Comparison of ENCODE assay signal across 8 cellular contexts in the genomic region with DNA sequence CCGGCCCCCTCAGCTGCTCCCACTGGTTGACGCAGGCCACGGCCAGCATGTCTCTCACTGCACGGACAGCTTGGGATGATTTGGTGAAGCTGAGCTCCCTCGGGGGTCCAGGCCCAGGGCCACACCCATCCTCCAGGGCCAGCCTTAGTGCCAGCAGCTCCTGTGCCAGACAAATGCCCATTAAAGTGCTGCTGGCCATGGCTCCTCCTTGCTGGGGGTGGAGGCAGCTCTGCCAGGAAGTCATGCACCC. TPM values are rescaled to one million over a fixed set of nuclear protein-coding genes. Genes with fewer than 3 reads are reported as not detected.
A peak's percentile ranks its signal among the peaks of the same experiment; 100 is the strongest.
DNase-seq lines count a peak whose midpoint lies in the region; ATAC-seq, FAIRE-seq and TF ChIP-seq lines count a peak whose summit lies in the region.

No MANE protein-coding gene starts in this region.

- TF ChIP-seq EP300 in HepG2 (IDR thresholded peaks at IDR 0.05; ENCODE audit: low read depth in 2 of 2, low read length in 2 of 2) (no peak), HepG2 (CRISPR knock-in tag; IDR thresholded peaks at IDR 0.05; ENCODE audit: borderline replicate concordance) (no peak), tibial nerve (IDR thresholded peaks at IDR 0.05) (peak in 1 of 2 donors; percentile 60)

- no peak for FAIRE-seq in HepG2 (lab: Jason Lieb, UNC)

- intact Hi-C loops in HepG2 (cut with micrococcal nuclease; ENCODE audit: unreplicated experiment), result loop anchor here (1.0 to 2.0 kb wide), 2 partner anchors 15 to 21 kb away; a partner anchor contains a TSS

- 100% methylated on average over 3 of the region's 5 CpGs for WGBS in HepG2 (ENCODE audit: low lambda C conversion rate)
- WGBS in tibial nerve, 2 donors, result 12 to 31% methylated on average over 3 of the region's 5 CpGs

- POLR2A ChIA-PET in HepG2 (lab: Yijun Ruan, JAX), result interaction anchor here (0.6 to 13.8 kb wide), 29 partner anchors 9 to 687 kb away, joined by 3 to 454 read pairs (median 7); a partner anchor contains a TSS

- no TSS peak for BruUV-seq in HepG2 (replicated peaks; lab: Mats Ljungman, UMichigan)

- no peaks in the 10 kb centered on the region; the same call in 1 of the 2 replicates for H4K20me1 ChIP-seq in HepG2 (ENCODE audit: insufficient read depth, low read length)

- no peaks in the 10 kb centered on the region for H3K9me3 ChIP-seq in HepG2 (ENCODE audit: low read length)
- no peaks in the 10 kb centered on the region for H3K9me3 ChIP-seq in tibial nerve

- peaks cover 42% of the 10 kb centered on the region for H3K4me1 Mint-ChIP-seq in activated T-cell treated with anti-CD3 and anti-CD28 coated beads, Interleukin-2, amount 50 U/mL, for 4 hours (ENCODE audit: low read depth)

- no peak for TF ChIP-seq CTCF in HepG2 (CRISPR knock-in tag; IDR thresholded peaks at IDR 0.05)
- no peak for TF ChIP-seq CTCF in tibial nerve (IDR thresholded peaks at IDR 0.05)

- in situ Hi-C loops in HepG2 (cut with HindIII; ENCODE audit: extremely low pct_ligation_motif_present, low pct_unique_long_range_greater_than_20kb), result no loop called here

- no peak for ATAC-seq in activated T-cell treated with anti-CD3 and anti-CD28 coated beads, Interleukin-2, amount 50 U/mL, for 4 hours
- ATAC-seq in activated naive CD4-positive, alpha-beta T cell treated with anti-CD3 and anti-CD28 coated beads, Interleukin-2, amount 50 U/mL, for 72 hours, result no peak
- ATAC-seq in HepG2 (no peak), HG03457 (IDR thresholded peaks at IDR 0.05; ENCODE audit: unreplicated experiment) (no peak)

- TF ChIP-seq POLR2A in HepG2 (IDR thresholded peaks at IDR 0.05; ENCODE audit: insufficient read depth in 1 of 2, low read depth in 2 of 2, low read length in 2 of 2) (no peak), tibial nerve (IDR thresholded peaks at IDR 0.05) (no peak)

- H3K27ac Mint-ChIP-seq in activated naive CD4-positive, alpha-beta T cell treated with anti-CD3 and anti-CD28 coated beads, Interleukin-2, amount 50 U/mL, for 72 hours, result peak overlapping the region; percentile 44 to 84

- H3K27ac ChIP-seq in HepG2 (ENCODE audit: extremely low read length, insufficient read depth, low read length) (peak overlapping the region; percentile 99), tibial nerve (peak overlapping the region; percentile 86 to 99 (median 92))

- peaks cover 1% of the 10 kb centered on the region for H3K27me3 Mint-ChIP-seq in activated T-cell treated with anti-CD3 and anti-CD28 coated beads, Interleukin-2, amount 50 U/mL, for 4 hours (ENCODE audit: low read depth)

- no peak for DNase-seq in activated T-cell treated with anti-CD3 and anti-CD28 coated beads, Interleukin-2, amount 50 U/mL, for 4 hours
- DNase-seq in activated T-cell treated with anti-CD3 and anti-CD28 coated beads, Interleukin-2, amount 50 U/mL, for 48 hours, result no peak
- no peak for DNase-seq in activated naive CD4-positive, alpha-beta T cell treated with anti-CD3 and anti-CD28 coated beads, Interleukin-2, amount 50 U/mL, for 72 hours (ENCODE audit: low spot score in 2 of 2)
- DNase-seq in HepG2 (ENCODE audit: low spot score) (no peak), tibial nerve (ENCODE audit: low spot score in 2 of 2) (no peak), DMS79 treated with DMSO at 0.1 percent for 48 hours (lab: John Stamatoyannopoulos, UW) (no peak)
- no peak for DNase-seq in activated CD4-positive, alpha-beta T cell treated with anti-CD3 and anti-CD28 coated beads, Interleukin-2, amount 50 U/mL, for 1 hour

- H3K9ac ChIP-seq in HepG2 (ENCODE audit: insufficient read depth, low read depth, low read length), result peak overlapping the region; percentile 97

- no peaks in the 10 kb centered on the region for H3K36me3 Mint-ChIP-seq in activated T-cell treated with anti-CD3 and anti-CD28 coated beads, Interleukin-2, amount 50 U/mL, for 4 hours (ENCODE audit: insufficient read depth)
- H3K36me3 Mint-ChIP-seq in activated naive CD4-positive, alpha-beta T cell treated with anti-CD3 and anti-CD28 coated beads, Interleukin-2, amount 50 U/mL, for 72 hours, result peaks cover 0 to 15% of the 10 kb centered on the region in 2 donors

- CTCF ChIA-PET in HepG2 (lab: Yijun Ruan, JAX; ENCODE audit: low intra/inter-chr PET ratio, low total read pairs), result interaction anchor here (1.1 to 1.7 kb wide), 4 partner anchors 16 to 28 kb away, joined by 3 to 5 read pairs (median 4); a partner anchor contains a TSS

- peak overlapping the region; percentile 82 for H3K4me3 Mint-ChIP-seq in activated T-cell treated with anti-CD3 and anti-CD28 coated beads, Interleukin-2, amount 50 U/mL, for 4 hours

- H3K9me3 Mint-ChIP-seq in activated T-cell treated with anti-CD3 and anti-CD28 coated beads, Interleukin-2, amount 50 U/mL, for 4 hours, result no peaks in the 10 kb centered on the region
- H3K9me3 Mint-ChIP-seq in activated naive CD4-positive, alpha-beta T cell treated with anti-CD3 and anti-CD28 coated beads, Interleukin-2, amount 50 U/mL, for 72 hours, result no peaks in the 10 kb centered on the region

- peaks cover 22% of the 10 kb centered on the region for H3K79me2 ChIP-seq in HepG2 (ENCODE audit: insufficient read depth, low read length)

- H3K4me1 ChIP-seq in HepG2 (ENCODE audit: insufficient read depth, low read length) (peaks cover 63% of the 10 kb centered on the region), tibial nerve (peaks cover 9 to 69% (median 61%) of the 10 kb centered on the region in 4 donors)

- peaks cover 3 to 18% of the 10 kb centered on the region in 2 experiments; a peak in 4 of 5 replicates for H3K36me3 ChIP-seq in HepG2 (replicated peaks in 1 of 2; ENCODE audit: control insufficient read depth in 1 of 2, insufficient read depth in 2 of 2, low read length in 2 of 2)
- peaks cover 0 to 24% (median 0%) of the 10 kb centered on the region in 3 donors for H3K36me3 ChIP-seq in tibial nerve

- no peak for TF ChIP-seq RAD21 in HepG2 (CRISPR knock-in tag; IDR thresholded peaks at IDR 0.05)

- H3K27me3 ChIP-seq in HepG2 (ENCODE audit: control insufficient read depth in 1 of 2, insufficient read depth in 2 of 2, low read length in 2 of 2) (no peaks in the 10 kb centered on the region), tibial nerve (no peaks in the 10 kb centered on the region)

- peak overlapping the region; percentile 98 for H3K4me2 ChIP-seq in HepG2 (ENCODE audit: low read depth, low read length)

- no peak overlapping the region for H2AFZ ChIP-seq in HepG2 (ENCODE audit: low read length)

- H3K4me3 ChIP-seq in HepG2 (replicated peaks in 1 of 3; ENCODE audit: insufficient read depth in 1 of 3, low read depth in 2 of 3, low read length in 3 of 3) (peak overlapping the region; percentile 71 to 84 (median 84); a peak in 5 of 6 replicates), tibial nerve (peak overlapping the region in 3 of 4 donors; percentile 60 to 73 (median 68))

RNA-seq across cellular contexts. Expression of a gene that starts 2.5 kb away (rescaled TPM):
- 10 to 100 TPM; 12.8 to 18.1 (median 14.5) TPM for total RNA-seq in activated T-cell treated with anti-CD3 and anti-CD28 coated beads, Interleukin-2, amount 50 U/mL, for 4 hours
- 10 to 100 TPM; 11.5 to 26.2 TPM for total RNA-seq in activated naive CD4-positive, alpha-beta T cell treated with anti-CD3 and anti-CD28 coated beads, Interleukin-2, amount 50 U/mL, for 72 hours
- total RNA-seq in HepG2 (2016; rRNA removed; fragmentation: Illumina TruSeq; extraction: Trizol), result 59.7 and 82.0 TPM in 2 replicates
- 24.8 and 27.6 TPM in 2 replicates for total RNA-seq in HepG2 (2016; cell fraction: cytosol; rRNA removed; fragmentation: Illumina TruSeq; extraction: Trizol; ENCODE audit: low read depth)
- total RNA-seq in HepG2 (2016; cell fraction: insoluble cytoplasmic fraction; rRNA removed; fragmentation: Illumina TruSeq; extraction: Trizol), result 52.0 and 87.1 TPM in 2 replicates
- total RNA-seq in HepG2 (2016; cell fraction: membrane; rRNA removed; fragmentation: Illumina TruSeq; extraction: Trizol), result 34.8 and 37.7 TPM in 2 replicates
- 65.7 and 73.6 TPM in 2 replicates for total RNA-seq in HepG2 (2016; cell fraction: nucleus; rRNA removed; fragmentation: Illumina TruSeq; extraction: Trizol)
- 33.5 and 45.8 TPM in 2 replicates for polyA plus RNA-seq in HepG2 (2011; rRNA removed)
- polyA plus RNA-seq in HepG2 (2011; cell fraction: cytosol; rRNA removed), result 29.2 and 33.8 TPM in 2 replicates
- 126 and 158 TPM in 2 replicates for polyA plus RNA-seq in HepG2 (2011; cell fraction: nucleus; rRNA removed)
- 46.3 and 58.3 TPM in 2 replicates for polyA plus RNA-seq in HepG2 (2012)
- 11.8 and 13.6 TPM in 2 replicates for polyA plus RNA-seq in HepG2 (2016; cell fraction: cytosol; fragmentation: Illumina TruSeq; extraction: Trizol; ENCODE audit: low read depth)
- polyA plus RNA-seq in HepG2 (2016; cell fraction: insoluble cytoplasmic fraction; fragmentation: Illumina TruSeq; extraction: Trizol; ENCODE audit: low read depth), result 67.4 and 93.5 TPM in 2 replicates
- polyA plus RNA-seq in HepG2 (2016; cell fraction: membrane; fragmentation: Illumina TruSeq; extraction: Trizol; ENCODE audit: low read depth), result 24.7 and 30.6 TPM in 2 replicates
- 129 and 138 TPM in 2 replicates for polyA plus RNA-seq in HepG2 (2016; cell fraction: nucleus; fragmentation: Illumina TruSeq; extraction: Trizol; ENCODE audit: insufficient read depth, low read depth)
- 24.4 and 64.0 TPM in 2 replicates for polyA minus RNA-seq in HepG2 (2011; rRNA and poly(A)+ RNA removed; ENCODE audit: low replicate concordance)
- polyA minus RNA-seq in HepG2 (2011; cell fraction: cytosol; rRNA and poly(A)+ RNA removed), result 30.4 and 41.4 TPM in 2 replicates
- 31.9 and 40.8 TPM in 2 replicates for polyA minus RNA-seq in HepG2 (2011; cell fraction: nucleus; rRNA and poly(A)+ RNA removed)
- total RNA-seq in tibial nerve, result 10 to 100 TPM; 47.4 to 79.0 (median 57.0) TPM

RNA-seq across cellular contexts. Expression of a gene that starts 20.7 kb away (rescaled TPM):
- 10 to 100 TPM; 31.0 to 47.8 (median 44.5) TPM for total RNA-seq in activated T-cell treated with anti-CD3 and anti-CD28 coated beads, Interleukin-2, amount 50 U/mL, for 4 hours
- total RNA-seq in activated naive CD4-positive, alpha-beta T cell treated with anti-CD3 and anti-CD28 coated beads, Interleukin-2, amount 50 U/mL, for 72 hours, result 100 to 1,000 TPM in 1 of 2 donors, 10 to 100 TPM in 1; 78.2 to 144 TPM
- total RNA-seq in HepG2 (2016; rRNA removed; fragmentation: Illumina TruSeq; extraction: Trizol), result 28.2 and 29.2 TPM in 2 replicates
- total RNA-seq in HepG2 (2016; cell fraction: cytosol; rRNA removed; fragmentation: Illumina TruSeq; extraction: Trizol; ENCODE audit: low read depth), result 15.4 and 19.3 TPM in 2 replicates
- 23.5 and 33.2 TPM in 2 replicates for total RNA-seq in HepG2 (2016; cell fraction: insoluble cytoplasmic fraction; rRNA removed; fragmentation: Illumina TruSeq; extraction: Trizol)
- total RNA-seq in HepG2 (2016; cell fraction: membrane; rRNA removed; fragmentation: Illumina TruSeq; extraction: Trizol), result 22.1 and 25.3 TPM in 2 replicates
- total RNA-seq in HepG2 (2016; cell fraction: nucleus; rRNA removed; fragmentation: Illumina TruSeq; extraction: Trizol), result 17.9 and 23.5 TPM in 2 replicates
- 29.5 and 34.6 TPM in 2 replicates for polyA plus RNA-seq in HepG2 (2011; rRNA removed)
- polyA plus RNA-seq in HepG2 (2011; cell fraction: cytosol; rRNA removed), result 24.9 and 26.1 TPM in 2 replicates
- polyA plus RNA-seq in HepG2 (2011; cell fraction: nucleus; rRNA removed), result 77.1 and 77.4 TPM in 2 replicates
- 95.2 and 97.1 TPM in 2 replicates for polyA plus RNA-seq in HepG2 (2012)
- 14.4 and 17.2 TPM in 2 replicates for polyA plus RNA-seq in HepG2 (2016; cell fraction: cytosol; fragmentation: Illumina TruSeq; extraction: Trizol; ENCODE audit: low read depth)
- polyA plus RNA-seq in HepG2 (2016; cell fraction: insoluble cytoplasmic fraction; fragmentation: Illumina TruSeq; extraction: Trizol; ENCODE audit: low read depth), result 51.6 and 76.7 TPM in 2 replicates
- 27.3 and 29.7 TPM in 2 replicates for polyA plus RNA-seq in HepG2 (2016; cell fraction: membrane; fragmentation: Illumina TruSeq; extraction: Trizol; ENCODE audit: low read depth)
- 87.1 and 89.4 TPM in 2 replicates for polyA plus RNA-seq in HepG2 (2016; cell fraction: nucleus; fragmentation: Illumina TruSeq; extraction: Trizol; ENCODE audit: insufficient read depth, low read depth)
- polyA minus RNA-seq in HepG2 (2011; rRNA and poly(A)+ RNA removed; ENCODE audit: low replicate concordance), result 39.8 and 42.3 TPM in 2 replicates
- 35.5 and 39.9 TPM in 2 replicates for polyA minus RNA-seq in HepG2 (2011; cell fraction: cytosol; rRNA and poly(A)+ RNA removed)
- polyA minus RNA-seq in HepG2 (2011; cell fraction: nucleus; rRNA and poly(A)+ RNA removed), result 30.1 and 38.2 TPM in 2 replicates
- total RNA-seq in tibial nerve, result 10 to 100 TPM; 63.5 to 79.7 (median 71.0) TPM

RNA-seq across cellular contexts. Expression of a gene that starts 20.9 kb away (rescaled TPM):
- 10 to 100 TPM; 35.3 to 46.9 (median 43.7) TPM for total RNA-seq in activated T-cell treated with anti-CD3 and anti-CD28 coated beads, Interleukin-2, amount 50 U/mL, for 4 hours
- total RNA-seq in activated naive CD4-positive, alpha-beta T cell treated with anti-CD3 and anti-CD28 coated beads, Interleukin-2, amount 50 U/mL, for 72 hours, result 10 to 100 TPM; 16.2 to 31.9 TPM
- total RNA-seq in HepG2 (2016; rRNA removed; fragmentation: Illumina TruSeq; extraction: Trizol) (22.4 and 24.6 TPM in 2 replicates), tibial nerve (10 to 100 TPM; 40.2 to 68.1 (median 41.5) TPM)
- total RNA-seq in HepG2 (2016; cell fraction: cytosol; rRNA removed; fragmentation: Illumina TruSeq; extraction: Trizol; ENCODE audit: low read depth), result 3.6 and 3.8 TPM in 2 replicates
- 23.0 and 23.6 TPM in 2 replicates for total RNA-seq in HepG2 (2016; cell fraction: insoluble cytoplasmic fraction; rRNA removed; fragmentation: Illumina TruSeq; extraction: Trizol)
- total RNA-seq in HepG2 (2016; cell fraction: membrane; rRNA removed; fragmentation: Illumina TruSeq; extraction: Trizol), result 8.9 and 9.0 TPM in 2 replicates
- 11.5 and 14.9 TPM in 2 replicates for total RNA-seq in HepG2 (2016; cell fraction: nucleus; rRNA removed; fragmentation: Illumina TruSeq; extraction: Trizol)
- 10.3 and 15.2 TPM in 2 replicates for polyA plus RNA-seq in HepG2 (2011; rRNA removed)
- polyA plus RNA-seq in HepG2 (2011; cell fraction: cytosol; rRNA removed), result 10.5 and 11.9 TPM in 2 replicates
- polyA plus RNA-seq in HepG2 (2011; cell fraction: nucleus; rRNA removed), result 14.3 and 15.6 TPM in 2 replicates
- polyA plus RNA-seq in HepG2 (2012), result 9.0 and 10.3 TPM in 2 replicates
- polyA plus RNA-seq in HepG2 (2016; cell fraction: cytosol; fragmentation: Illumina TruSeq; extraction: Trizol; ENCODE audit: low read depth), result 2.4 and 2.5 TPM in 2 replicates
- 18.6 and 20.0 TPM in 2 replicates for polyA plus RNA-seq in HepG2 (2016; cell fraction: insoluble cytoplasmic fraction; fragmentation: Illumina TruSeq; extraction: Trizol; ENCODE audit: low read depth)
- polyA plus RNA-seq in HepG2 (2016; cell fraction: membrane; fragmentation: Illumina TruSeq; extraction: Trizol; ENCODE audit: low read depth), result 5.1 and 5.7 TPM in 2 replicates
- polyA plus RNA-seq in HepG2 (2016; cell fraction: nucleus; fragmentation: Illumina TruSeq; extraction: Trizol; ENCODE audit: insufficient read depth, low read depth), result 31.5 and 31.7 TPM in 2 replicates
- 13.4 and 15.0 TPM in 2 replicates for polyA minus RNA-seq in HepG2 (2011; rRNA and poly(A)+ RNA removed; ENCODE audit: low replicate concordance)
- polyA minus RNA-seq in HepG2 (2011; cell fraction: cytosol; rRNA and poly(A)+ RNA removed), result 8.8 and 8.9 TPM in 2 replicates
- polyA minus RNA-seq in HepG2 (2011; cell fraction: nucleus; rRNA and poly(A)+ RNA removed), result 4.0 and 5.3 TPM in 2 replicates

RNA-seq across cellular contexts. Expression of a gene that starts 28.8 kb away (rescaled TPM):
- 100 to 1,000 TPM; 203 to 227 (median 218) TPM for total RNA-seq in activated T-cell treated with anti-CD3 and anti-CD28 coated beads, Interleukin-2, amount 50 U/mL, for 4 hours
- total RNA-seq in activated naive CD4-positive, alpha-beta T cell treated with anti-CD3 and anti-CD28 coated beads, Interleukin-2, amount 50 U/mL, for 72 hours, result 100 to 1,000 TPM; 101 to 105 TPM
- total RNA-seq in HepG2 (2016; rRNA removed; fragmentation: Illumina TruSeq; extraction: Trizol), result 88.8 and 125 TPM in 2 replicates
- total RNA-seq in HepG2 (2016; cell fraction: cytosol; rRNA removed; fragmentation: Illumina TruSeq; extraction: Trizol; ENCODE audit: low read depth), result 53.2 and 53.6 TPM in 2 replicates
- 73.5 and 128 TPM in 2 replicates for total RNA-seq in HepG2 (2016; cell fraction: insoluble cytoplasmic fraction; rRNA removed; fragmentation: Illumina TruSeq; extraction: Trizol)
- total RNA-seq in HepG2 (2016; cell fraction: membrane; rRNA removed; fragmentation: Illumina TruSeq; extraction: Trizol), result 62.4 and 67.5 TPM in 2 replicates
- 71.0 and 89.4 TPM in 2 replicates for total RNA-seq in HepG2 (2016; cell fraction: nucleus; rRNA removed; fragmentation: Illumina TruSeq; extraction: Trizol)
- polyA plus RNA-seq in HepG2 (2011; rRNA removed), result 83.7 and 91.0 TPM in 2 replicates
- 36.5 and 58.7 TPM in 2 replicates for polyA plus RNA-seq in HepG2 (2011; cell fraction: cytosol; rRNA removed)
- polyA plus RNA-seq in HepG2 (2011; cell fraction: nucleus; rRNA removed), result 354 and 357 TPM in 2 replicates
- polyA plus RNA-seq in HepG2 (2012), result 56.1 and 67.2 TPM in 2 replicates
- 36.0 and 42.4 TPM in 2 replicates for polyA plus RNA-seq in HepG2 (2016; cell fraction: cytosol; fragmentation: Illumina TruSeq; extraction: Trizol; ENCODE audit: low read depth)
- polyA plus RNA-seq in HepG2 (2016; cell fraction: insoluble cytoplasmic fraction; fragmentation: Illumina TruSeq; extraction: Trizol; ENCODE audit: low read depth), result 69.7 and 88.6 TPM in 2 replicates
- 48.5 and 49.3 TPM in 2 replicates for polyA plus RNA-seq in HepG2 (2016; cell fraction: membrane; fragmentation: Illumina TruSeq; extraction: Trizol; ENCODE audit: low read depth)
- 191 and 212 TPM in 2 replicates for polyA plus RNA-seq in HepG2 (2016; cell fraction: nucleus; fragmentation: Illumina TruSeq; extraction: Trizol; ENCODE audit: insufficient read depth, low read depth)
- 110 and 142 TPM in 2 replicates for polyA minus RNA-seq in HepG2 (2011; rRNA and poly(A)+ RNA removed; ENCODE audit: low replicate concordance)
- 44.8 and 58.7 TPM in 2 replicates for polyA minus RNA-seq in HepG2 (2011; cell fraction: cytosol; rRNA and poly(A)+ RNA removed)
- 57.4 and 57.8 TPM in 2 replicates for polyA minus RNA-seq in HepG2 (2011; cell fraction: nucleus; rRNA and poly(A)+ RNA removed)
- total RNA-seq in tibial nerve, result 100 to 1,000 TPM in 1 of 4 donors, 10 to 100 TPM in 3; 56.8 to 118 (median 76.2) TPM

RNA-seq across cellular contexts. Expression of a gene that starts 31.7 kb away (rescaled TPM):
- 100 to 1,000 TPM; 122 to 146 (median 124) TPM for total RNA-seq in activated T-cell treated with anti-CD3 and anti-CD28 coated beads, Interleukin-2, amount 50 U/mL, for 4 hours
- 100 to 1,000 TPM; 128 to 143 TPM for total RNA-seq in activated naive CD4-positive, alpha-beta T cell treated with anti-CD3 and anti-CD28 coated beads, Interleukin-2, amount 50 U/mL, for 72 hours
- total RNA-seq in HepG2 (2016; rRNA removed; fragmentation: Illumina TruSeq; extraction: Trizol) (27.2 and 42.7 TPM in 2 replicates), tibial nerve (10 to 100 TPM; 10.5 to 53.1 (median 22.6) TPM)
- 14.5 and 15.7 TPM in 2 replicates for total RNA-seq in HepG2 (2016; cell fraction: cytosol; rRNA removed; fragmentation: Illumina TruSeq; extraction: Trizol; ENCODE audit: low read depth)
- 22.9 and 43.4 TPM in 2 replicates for total RNA-seq in HepG2 (2016; cell fraction: insoluble cytoplasmic fraction; rRNA removed; fragmentation: Illumina TruSeq; extraction: Trizol)
- 23.8 and 27.2 TPM in 2 replicates for total RNA-seq in HepG2 (2016; cell fraction: membrane; rRNA removed; fragmentation: Illumina TruSeq; extraction: Trizol)
- total RNA-seq in HepG2 (2016; cell fraction: nucleus; rRNA removed; fragmentation: Illumina TruSeq; extraction: Trizol), result 38.7 and 48.5 TPM in 2 replicates
- polyA plus RNA-seq in HepG2 (2011; rRNA removed), result 29.7 and 40.0 TPM in 2 replicates
- polyA plus RNA-seq in HepG2 (2011; cell fraction: cytosol; rRNA removed), result 7.5 and 12.9 TPM in 2 replicates
- 244 and 327 TPM in 2 replicates for polyA plus RNA-seq in HepG2 (2011; cell fraction: nucleus; rRNA removed)
- 21.7 and 27.3 TPM in 2 replicates for polyA plus RNA-seq in HepG2 (2012)
- polyA plus RNA-seq in HepG2 (2016; cell fraction: cytosol; fragmentation: Illumina TruSeq; extraction: Trizol; ENCODE audit: low read depth), result 6.0 and 6.9 TPM in 2 replicates
- polyA plus RNA-seq in HepG2 (2016; cell fraction: insoluble cytoplasmic fraction; fragmentation: Illumina TruSeq; extraction: Trizol; ENCODE audit: low read depth), result 21.6 and 29.9 TPM in 2 replicates
- 17.3 and 18.9 TPM in 2 replicates for polyA plus RNA-seq in HepG2 (2016; cell fraction: membrane; fragmentation: Illumina TruSeq; extraction: Trizol; ENCODE audit: low read depth)
- 126 and 127 TPM in 2 replicates for polyA plus RNA-seq in HepG2 (2016; cell fraction: nucleus; fragmentation: Illumina TruSeq; extraction: Trizol; ENCODE audit: insufficient read depth, low read depth)
- 76.6 and 82.7 TPM in 2 replicates for polyA minus RNA-seq in HepG2 (2011; rRNA and poly(A)+ RNA removed; ENCODE audit: low replicate concordance)
- 20.3 and 24.5 TPM in 2 replicates for polyA minus RNA-seq in HepG2 (2011; cell fraction: cytosol; rRNA and poly(A)+ RNA removed)
- polyA minus RNA-seq in HepG2 (2011; cell fraction: nucleus; rRNA and poly(A)+ RNA removed), result 59.1 and 68.5 TPM in 2 replicates
